ENCODE assay signal across 9 cellular contexts in the genomic region with DNA sequence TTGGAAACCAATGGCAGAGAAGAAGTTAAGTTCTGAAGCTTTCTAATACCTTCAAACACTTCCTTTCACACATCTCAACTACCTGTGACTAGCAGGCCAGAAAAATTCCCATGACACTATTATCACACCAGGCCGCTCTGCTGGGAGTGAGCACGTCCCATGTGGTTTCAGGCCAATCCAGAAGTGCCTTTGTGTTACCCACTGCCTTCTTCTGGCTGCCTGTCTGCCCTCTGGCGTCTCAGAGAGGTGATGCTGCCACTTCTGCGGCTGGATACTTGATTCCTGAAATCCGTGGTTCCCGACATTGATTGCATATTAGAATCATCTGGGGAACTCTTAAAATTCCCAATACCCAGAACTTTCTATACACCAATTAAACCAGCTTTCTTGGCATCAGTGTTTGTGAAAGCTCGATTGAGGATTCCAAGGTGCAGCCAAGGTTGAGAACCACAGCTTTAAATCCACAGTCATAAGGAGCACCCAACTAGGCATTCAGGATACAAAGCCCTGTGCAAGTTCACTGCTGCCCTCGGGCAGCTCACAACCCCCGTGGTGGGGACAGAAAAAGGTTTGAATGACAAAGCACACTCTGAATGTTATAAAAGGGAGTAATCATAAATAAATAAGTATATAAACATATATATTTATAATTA.
DNase-seq lines count a peak whose midpoint lies in the region; ATAC-seq and TF ChIP-seq lines count a peak whose summit lies in the region.
"Had no signal": no experiment of that assay in that cellular context is flagged by ENCODE, and none has a peak within 500 bp of the region (broad histone marks: within the 10 kb centered on the region; RNA-seq: fewer than 3 reads in every experiment).

No MANE protein-coding gene starts in this region.

- H3K9ac ChIP-seq in PC-3 (ENCODE audit: low read length) (no peak overlapping the region), parathyroid adenoma (no peak overlapping the region)

- no peak overlapping the region for H3K4me3 Mint-ChIP-seq in naive thymus-derived CD4-positive, alpha-beta T cell
- H3K4me3 Mint-ChIP-seq: dendritic cell treated with granulocyte-macrophage colony-stimulating factor and Interleukin-4, amounts not matched to agents 40 ng/mL and 50 ng/mL, for 4 days had no signal

- H3K4me3 ChIP-seq in PC-3 (ENCODE audit: low read length) = peak overlapping the region; percentile 48
- no peak overlapping the region for H3K4me3 ChIP-seq in fibroblast of villous mesenchyme (ENCODE audit: low read depth, low read length)
- H3K4me3 ChIP-seq in parathyroid adenoma (ENCODE audit: low read depth, low read length) = no peak overlapping the region
- no peak overlapping the region for H3K4me3 ChIP-seq in naive thymus-derived CD4-positive, alpha-beta T cell (ENCODE audit: low read length)

- BruUV-seq in PC-3 (replicated peaks; lab: Mats Ljungman, UMichigan) = no TSS peak

- H3K4me1 ChIP-seq in PC-3 (ENCODE audit: insufficient read depth, low read length) (no peaks in the 10 kb centered on the region), parathyroid adenoma (no peaks in the 10 kb centered on the region)
- no peaks in the 10 kb centered on the region for H3K4me1 ChIP-seq in naive thymus-derived CD4-positive, alpha-beta T cell (ENCODE audit: control insufficient read depth in 2 of 2, insufficient read depth in 2 of 2, low read length in 2 of 2)

- H3K27ac ChIP-seq in PC-3 (ENCODE audit: low read length) = no peak overlapping the region
- no peak overlapping the region for H3K27ac ChIP-seq in parathyroid adenoma
- H3K27ac ChIP-seq in naive thymus-derived CD4-positive, alpha-beta T cell (ENCODE audit: low read depth, low read length) = no peak overlapping the region

- H3K9me3 Mint-ChIP-seq in naive thymus-derived CD4-positive, alpha-beta T cell = no peaks in the 10 kb centered on the region
- H3K9me3 Mint-ChIP-seq: dendritic cell treated with granulocyte-macrophage colony-stimulating factor and Interleukin-4, amounts not matched to agents 40 ng/mL and 50 ng/mL, for 4 days had no signal

- TF ChIP-seq CTCF in GM12872 (IDR thresholded peaks at IDR 0.05; ENCODE audit: insufficient read depth, low read depth, low read length) (peak; percentile 38; the same call in 1 of the 3 replicates), PC-3 (conservative IDR thresholded peaks at IDR 0.05; ENCODE audit: low read depth, low read length) (peak; percentile 78), fibroblast of villous mesenchyme (IDR thresholded peaks at IDR 0.05; ENCODE audit: insufficient read depth, low read depth, low read length) (peak; percentile 38), parathyroid adenoma (IDR thresholded peaks at IDR 0.05) (peak; percentile 53)

- CTCF ChIA-PET in PC-3 (lab: Charles Lee) = no interaction called here
- CTCF ChIA-PET in naive thymus-derived CD4-positive, alpha-beta T cell (lab: Charles Lee) = interaction anchor here (0.9 kb wide), 1 partner anchor 14 kb away, joined by 4 read pairs; no protein-coding TSS in a partner anchor

- peak; percentile 80 for DNase-seq in PC-3
- DNase-seq in fibroblast of villous mesenchyme (ENCODE audit: low read depth) = peak; percentile 5
- DNase-seq in naive thymus-derived CD4-positive, alpha-beta T cell = no peak
- no peak for DNase-seq in DMS114 treated with DMSO at 0.1 percent for 48 hours (lab: John Stamatoyannopoulos, UW; ENCODE audit: unreplicated experiment)

- H3K9me2 ChIP-seq in PC-3 (replicated peaks; ENCODE audit: low read length) = no peaks in the 10 kb centered on the region

- H3F3A ChIP-seq in PC-3 (ENCODE audit: low read length, unreplicated experiment) = no peaks in the 10 kb centered on the region

- H4K20me1 ChIP-seq in PC-3 (ENCODE audit: low read length) = no peaks in the 10 kb centered on the region

- peak; percentile 100 for ATAC-seq in PC-3
- no peak for ATAC-seq in naive thymus-derived CD4-positive, alpha-beta T cell
- ATAC-seq in GM18519 (IDR thresholded peaks at IDR 0.05; ENCODE audit: low FRiP score, unreplicated experiment) = no peak
- no peak for ATAC-seq in HG03175 (IDR thresholded peaks at IDR 0.05; ENCODE audit: unreplicated experiment)

- H2AFZ ChIP-seq in PC-3 (ENCODE audit: low read length) = peak overlapping the region; percentile 99
- H2AFZ ChIP-seq in parathyroid adenoma = peak overlapping the region; percentile 71

- no peaks in the 10 kb centered on the region for H3K36me3 Mint-ChIP-seq in naive thymus-derived CD4-positive, alpha-beta T cell

- H3K36me3 ChIP-seq in PC-3 (ENCODE audit: low read depth, low read length) (no peaks in the 10 kb centered on the region), parathyroid adenoma (ENCODE audit: control insufficient read depth, insufficient read depth, low read length) (no peaks in the 10 kb centered on the region)
- H3K36me3 ChIP-seq in naive thymus-derived CD4-positive, alpha-beta T cell (ENCODE audit: control insufficient read depth in 2 of 3, insufficient read depth in 3 of 3, low read length in 3 of 3) = no peaks in the 10 kb centered on the region

- H3K27ac Mint-ChIP-seq in naive thymus-derived CD4-positive, alpha-beta T cell = no peak overlapping the region
- H3K27ac Mint-ChIP-seq: dendritic cell treated with granulocyte-macrophage colony-stimulating factor and Interleukin-4, amounts not matched to agents 40 ng/mL and 50 ng/mL, for 4 days had no signal

- H3K9me3 ChIP-seq in PC-3 (ENCODE audit: low read length) = no peaks in the 10 kb centered on the region
- no peaks in the 10 kb centered on the region for H3K9me3 ChIP-seq in parathyroid adenoma (ENCODE audit: control insufficient read depth, low read length)
- H3K9me3 ChIP-seq in naive thymus-derived CD4-positive, alpha-beta T cell (ENCODE audit: control insufficient read depth in 2 of 3, low read length in 3 of 3) = no peaks in the 10 kb centered on the region

- peak overlapping the region; percentile 81 for H3K4me2 ChIP-seq in PC-3 (ENCODE audit: low read length)
- H3K4me2 ChIP-seq in parathyroid adenoma (ENCODE audit: low read length) = no peak overlapping the region

- no peaks in the 10 kb centered on the region for H3K79me2 ChIP-seq in PC-3 (ENCODE audit: low read length)
- H3K79me2 ChIP-seq in parathyroid adenoma = no peaks in the 10 kb centered on the region

- H3K27me3 Mint-ChIP-seq in naive thymus-derived CD4-positive, alpha-beta T cell = peaks cover 0 to 22% (median 0%) of the 10 kb centered on the region in 5 donors

- POLR2A ChIA-PET in PC-3 (lab: Charles Lee; ENCODE audit: unreplicated experiment) = no interaction called here
- POLR2A ChIA-PET in naive thymus-derived CD4-positive, alpha-beta T cell (lab: Charles Lee) = no interaction called here

- no peaks in the 10 kb centered on the region for H3K4me1 Mint-ChIP-seq in naive thymus-derived CD4-positive, alpha-beta T cell

- intact Hi-C loops in PC-3 (cut with micrococcal nuclease) = loop anchor here (5.0 to 10.0 kb wide), 2 partner anchors 110 to 187 kb away; no protein-coding TSS in a partner anchor
- intact Hi-C loops in naive thymus-derived CD4-positive, alpha-beta T cell (cut with micrococcal nuclease) = no loop called here

- H3K27me3 ChIP-seq in PC-3 (ENCODE audit: low read length) = no peaks in the 10 kb centered on the region
- H3K27me3 ChIP-seq in parathyroid adenoma (ENCODE audit: control insufficient read depth, insufficient read depth, low read length) = no peaks in the 10 kb centered on the region
- no peaks in the 10 kb centered on the region for H3K27me3 ChIP-seq in naive thymus-derived CD4-positive, alpha-beta T cell (ENCODE audit: control insufficient read depth in 2 of 2, insufficient read depth in 2 of 2, low read length in 2 of 2)

Comparison
In these comparisons a context has a peak if more than half of its experiments do, and no peak if none do; other contexts are left out.
1. DNase-seq: peak in PC-3 (single experiment) and fibroblast of villous mesenchyme (single experiment); none in naive thymus-derived CD4-positive, alpha-beta T cell (0 of 9) and DMS114 treated with DMSO at 0.1 percent for 48 hours (single experiment).
2. Peak in every context shown above with its lines, with median percentiles within 50 percentile points of each other: CTCF ChIP-seq.